In genomic region chr19:33622505-33622808, GRCh38 we compare ENCODE assay signal across 9 cellular contexts.
DNase-seq lines count a peak whose midpoint lies in the region.
"Had no signal": no experiment of that assay in that cellular context is flagged by ENCODE, and none has a peak within 500 bp of the region (broad histone marks: within the 10 kb centered on the region; RNA-seq: fewer than 3 reads in every experiment).

No MANE protein-coding gene starts in this region.

- H3K27ac ChIP-seq in subcutaneous abdominal adipose tissue (ENCODE audit: low read depth, low read length), result no peak overlapping the region
- H3K27ac ChIP-seq: 22Rv1 had no signal

- peak overlapping the region in 4 of 5 donors; percentile 22 to 63 (median 56) for H3K4me3 ChIP-seq in subcutaneous abdominal adipose tissue (ENCODE audit: low read depth in 1 of 5, low read length in 5 of 5)

- peaks cover 23 to 67% (median 34%) of the 10 kb centered on the region in 5 donors for H3K27me3 ChIP-seq in subcutaneous abdominal adipose tissue (ENCODE audit: control insufficient read depth in 5 of 5, insufficient read depth in 4 of 5, low read length in 5 of 5)

- peaks cover 0 to 20% (median 19%) of the 10 kb centered on the region in 5 donors for H3K4me1 ChIP-seq in subcutaneous abdominal adipose tissue (ENCODE audit: control insufficient read depth in 5 of 5, insufficient read depth in 5 of 5, low read length in 5 of 5)

- H3K9me3 ChIP-seq in subcutaneous abdominal adipose tissue (ENCODE audit: control insufficient read depth in 5 of 5, low read length in 5 of 5), result no peaks in the 10 kb centered on the region

- H3K9ac ChIP-seq in subcutaneous abdominal adipose tissue (ENCODE audit: low read length in 5 of 5), result no peak overlapping the region

- no peaks in the 10 kb centered on the region for H3K36me3 ChIP-seq in subcutaneous abdominal adipose tissue (ENCODE audit: control insufficient read depth in 5 of 5, insufficient read depth in 5 of 5, low read length in 5 of 5)

- DNase-seq in DMS 273 (lab: John Stamatoyannopoulos, UW; ENCODE audit: unreplicated experiment) (peak; percentile 40), DMS 273 treated with DMSO at 0.1 percent for 48 hours (lab: John Stamatoyannopoulos, UW) (no peak), astrocyte of the hippocampus (ENCODE audit: low read depth, low spot score) (peak; percentile 39), kidney tubule cell (ENCODE audit: low spot score) (peak; percentile 2), NCI-H226 (no peak), NCI-H1092 (lab: John Stamatoyannopoulos, UW) (no peak)
- no peak for DNase-seq in central memory CD4-positive, alpha-beta T cell

Comparison
In these comparisons a context has a peak if more than half of its experiments do, and no peak if none do; other contexts are left out.
1. DNase-seq: peak in DMS 273 (single experiment), astrocyte of the hippocampus (single experiment) and kidney tubule cell (single experiment); none in DMS 273 treated with DMSO at 0.1 percent for 48 hours (single experiment), central memory CD4-positive, alpha-beta T cell (single experiment), NCI-H226 (single experiment) and NCI-H1092 (single experiment).